In genomic region chr5:74851684-74852353, GRCh38 we compare ENCODE assay signal across 9 cellular contexts. TPM values are rescaled to one million over a fixed set of nuclear protein-coding genes. Genes with fewer than 3 reads are reported as not detected.
A peak's percentile ranks its signal among the peaks of the same experiment; 100 is the strongest.
DNase-seq lines count a peak whose midpoint lies in the region; ATAC-seq and TF ChIP-seq lines count a peak whose summit lies in the region.
"Had no signal": no experiment of that assay in that cellular context is flagged by ENCODE, and none has a peak within 500 bp of the region (broad histone marks: within the 10 kb centered on the region; RNA-seq: fewer than 3 reads in every experiment).

No MANE protein-coding gene starts in this region.

- H3K4ac ChIP-seq in mesenchymal stem cell (ENCODE audit: low read depth in 1 of 2, low read length in 2 of 2), result no peak overlapping the region

- no peaks in the 10 kb centered on the region for H3K27me3 ChIP-seq in BLaER1 treated with 17β-estradiol and CSF1 and Interleukin-3, amounts not matched to agents 10 nM and 100 nM
- no peaks in the 10 kb centered on the region for H3K27me3 ChIP-seq in KMS-11 (ENCODE audit: insufficient read depth, low read depth)
- H3K27me3 ChIP-seq in mesenchymal stem cell (ENCODE audit: control insufficient read depth in 1 of 2, insufficient read depth in 1 of 2, low read length in 2 of 2), result no peaks in the 10 kb centered on the region

- 88% methylated on average over 3 of the region's 4 CpGs for WGBS in mesenchymal stem cell

- ATAC-seq in HG02571 (IDR thresholded peaks at IDR 0.05; ENCODE audit: unreplicated experiment), result no peak
- no peak for ATAC-seq in GM18505 (IDR thresholded peaks at IDR 0.05; ENCODE audit: unreplicated experiment)

- no peak overlapping the region for H2AK5ac ChIP-seq in mesenchymal stem cell (ENCODE audit: low read length, severe bottlenecking)

- H3K79me2 ChIP-seq in KMS-11 (ENCODE audit: insufficient read depth, low read depth), result no peaks in the 10 kb centered on the region

- H2AFZ ChIP-seq in KMS-11 (ENCODE audit: low read depth) (peak overlapping the region; percentile 94), mesenchymal stem cell (ENCODE audit: low read depth, low read length) (no peak overlapping the region)

- H3K14ac ChIP-seq in mesenchymal stem cell (ENCODE audit: low read length in 2 of 2), result no peak overlapping the region

- no peak overlapping the region for H2BK120ac ChIP-seq in mesenchymal stem cell (ENCODE audit: low read depth, low read length)

- H3K23ac ChIP-seq in mesenchymal stem cell (ENCODE audit: low read length in 2 of 2), result no peak overlapping the region

- peak overlapping the region; percentile 3 to 60 (median 30); a peak in 8 of 22 replicates for H3K9ac ChIP-seq in BLaER1 treated with 17β-estradiol and CSF1 and Interleukin-3, amounts not matched to agents 10 nM and 100 nM
- H3K9ac ChIP-seq in KMS-11 (peak overlapping the region; percentile 81), mesenchymal stem cell (ENCODE audit: low read length) (peak overlapping the region; percentile 86)

- H4K91ac ChIP-seq in mesenchymal stem cell (ENCODE audit: low read length), result no peak overlapping the region

- no peak overlapping the region for H2BK12ac ChIP-seq in mesenchymal stem cell (ENCODE audit: low read length in 2 of 2)

- H3K18ac ChIP-seq in mesenchymal stem cell (ENCODE audit: low read depth in 1 of 2, low read length in 2 of 2), result no peak overlapping the region

- DNase-seq in mesenchymal stem cell, result no peak
- no peak for DNase-seq in inferior parietal cortex (ENCODE audit: extremely low spot score)
- no peak for DNase-seq in NCI-H446 treated with DMSO at 0.1 percent for 48 hours (lab: John Stamatoyannopoulos, UW)

- H2BK15ac ChIP-seq in mesenchymal stem cell (ENCODE audit: low read depth, poor library complexity, severe bottlenecking), result no peak overlapping the region

- TF ChIP-seq CTCF in KMS-11 (conservative IDR thresholded peaks at IDR 0.05; ENCODE audit: low read depth, low read length), result no peak

- H3K36me3 ChIP-seq in BLaER1 treated with 17β-estradiol and CSF1 and Interleukin-3, amounts not matched to agents 10 nM and 100 nM, result peaks cover 0 to 12% (median 0%) of the 10 kb centered on the region in 11 experiments; a peak in 4 of 22 replicates
- H3K36me3 ChIP-seq in KMS-11 (ENCODE audit: insufficient read depth) (no peaks in the 10 kb centered on the region), mesenchymal stem cell (ENCODE audit: control insufficient read depth in 1 of 2, insufficient read depth in 2 of 2, low read depth in 1 of 2, low read length in 2 of 2) (no peaks in the 10 kb centered on the region)

- H3K4me3 ChIP-seq in BLaER1 treated with 17β-estradiol and CSF1 and Interleukin-3, amounts not matched to agents 10 nM and 100 nM, result peak overlapping the region in 8 of 10 experiments; percentile 2 to 50 (median 28); a peak in 11 of 20 replicates
- H3K4me3 ChIP-seq in KMS-11 (IDR thresholded peaks at IDR 0.05; ENCODE audit: insufficient read depth, low read depth, low read length), result no peak overlapping the region
- H3K4me3 ChIP-seq in mesenchymal stem cell (ENCODE audit: insufficient read depth in 1 of 2, low read depth in 1 of 2, low read length in 2 of 2), result peak overlapping the region in 1 of 2 experiments; percentile 67

- peaks cover 13 to 27% (median 20%) of the 10 kb centered on the region in 11 experiments for H3K9me3 ChIP-seq in BLaER1 treated with 17β-estradiol and CSF1 and Interleukin-3, amounts not matched to agents 10 nM and 100 nM (replicated peaks in 1 of 11)
- no peaks in the 10 kb centered on the region for H3K9me3 ChIP-seq in mesenchymal stem cell (ENCODE audit: control insufficient read depth, low read length)

- no peaks in the 10 kb centered on the region for H4K20me1 ChIP-seq in BLaER1 treated with 17β-estradiol and CSF1 and Interleukin-3, amounts not matched to agents 10 nM and 100 nM
- no peaks in the 10 kb centered on the region for H4K20me1 ChIP-seq in KMS-11 (ENCODE audit: insufficient read depth)

- peaks cover 3% of the 10 kb centered on the region for H3K79me1 ChIP-seq in mesenchymal stem cell (replicated peaks; ENCODE audit: low read length, poor library complexity, severe bottlenecking)

- no peak for TF ChIP-seq POLR2A in GM18505 (IDR thresholded peaks at IDR 0.05; ENCODE audit: borderline replicate concordance, extremely low read depth, insufficient read depth, insufficient read length)

- peaks cover 13 to 23% (median 17%) of the 10 kb centered on the region in 10 experiments; a peak in 19 of 20 replicates for H3K4me1 ChIP-seq in BLaER1 treated with 17β-estradiol and CSF1 and Interleukin-3, amounts not matched to agents 10 nM and 100 nM
- H3K4me1 ChIP-seq in KMS-11 (ENCODE audit: low read depth, poor library complexity, severe bottlenecking), result peaks cover 29% of the 10 kb centered on the region
- no peaks in the 10 kb centered on the region for H3K4me1 ChIP-seq in mesenchymal stem cell (ENCODE audit: control insufficient read depth, insufficient read depth, low read depth, low read length)

- peak overlapping the region; percentile 48 to 87 (median 67) for H3K4me2 ChIP-seq in BLaER1 treated with 17β-estradiol and CSF1 and Interleukin-3, amounts not matched to agents 10 nM and 100 nM
- H3K4me2 ChIP-seq in KMS-11, result peak overlapping the region; percentile 91
- no peak overlapping the region for H3K4me2 ChIP-seq in mesenchymal stem cell (ENCODE audit: low read length, poor library complexity, severe bottlenecking)

- H4K8ac ChIP-seq in mesenchymal stem cell (ENCODE audit: low read length), result no peak overlapping the region

- peak overlapping the region; percentile 37 to 79 (median 65); a peak in 21 of 22 replicates for H3K27ac ChIP-seq in BLaER1 treated with 17β-estradiol and CSF1 and Interleukin-3, amounts not matched to agents 10 nM and 100 nM
- peak overlapping the region; percentile 89 for H3K27ac ChIP-seq in KMS-11
- peak overlapping the region; percentile 41 for H3K27ac ChIP-seq in angular gyrus (ENCODE audit: low read depth, low read length)
- no peak overlapping the region for H3K27ac ChIP-seq in mesenchymal stem cell (ENCODE audit: low read length, poor library complexity, severe bottlenecking)
- H3K27ac ChIP-seq: HL-60 had no signal

- H2BK5ac ChIP-seq in mesenchymal stem cell (ENCODE audit: low read depth, low read length, poor library complexity, severe bottlenecking), result no peak overlapping the region

RNA-seq across cellular contexts. Expression of gene FAM169A, which starts 14.4 kb away (rescaled TPM):
- 0.11 TPM for polyA plus RNA-seq in mesenchymal stem cell (2013, experiment 1 of 2)
- polyA plus RNA-seq in mesenchymal stem cell (2013, experiment 2 of 2), result 0.15 TPM

Comparison
In these comparisons a context has a peak if more than half of its experiments do, and no peak if none do; other contexts are left out.
1. H3K9ac ChIP-seq: peak in every context shown above with its lines; median percentile 86 in mesenchymal stem cell; 81 in KMS-11; 30 in BLaER1 treated with 17β-estradiol and CSF1 and Interleukin-3, amounts not matched to agents 10 nM and 100 nM.